Comparison of ENCODE assay signal across 15 cellular contexts in genomic region chr5:7650755-7651154, GRCh38.
"Had no signal": no experiment of that assay in that cellular context is flagged by ENCODE, and none has a peak within 500 bp of the region (broad histone marks: within the 10 kb centered on the region; RNA-seq: fewer than 3 reads in every experiment).

No MANE protein-coding gene starts in this region.

- H3K4me1 ChIP-seq: left ventricle myocardium inferior had no signal

- FAIRE-seq: bronchial epithelial cell had no signal

- H3K4me3 ChIP-seq: left ventricle myocardium inferior had no signal

- H3K36me3 Mint-ChIP-seq: activated naive CD8-positive, alpha-beta T cell had no signal

- H3K27ac ChIP-seq: left ventricle myocardium inferior had no signal

- H3K9me3 ChIP-seq: left ventricle myocardium inferior had no signal

- DNase-seq: activated CD4-positive, alpha-beta T cell treated with anti-CD3 and anti-CD28 coated beads, Interleukin-2, amount 50 U/mL, for 1 hour; activated CD8-positive, alpha-beta memory T cell treated with anti-CD3 and anti-CD28 coated beads for 24 hours; activated gamma-delta T cell treated with Interleukin-2 at 50 U/mL for 16 hours; amniotic stem cell; endodermal cell; erythroblast; left ventricle myocardium inferior; mesenchymal stem cell; occipital lobe; stimulated activated CD4-positive, alpha-beta T cell treated with anti-CD3 and anti-CD28 coated beads, Interleukin-12 subunit alpha, Interleukin-12 subunit beta, amount 100 ng/mL, for 4 hours; stimulated activated CD4-positive, alpha-beta T cell treated with anti-CD3 and anti-CD28 coated beads, Interleukin-2, amount 100 ng/mL, for 24 hours; SW 1271 had no signal

- H3K27ac Mint-ChIP-seq: activated naive CD8-positive, alpha-beta T cell; endodermal cell; nephron had no signal

- H3K9me3 Mint-ChIP-seq: endodermal cell, nephron had no signal

- H3K4me3 Mint-ChIP-seq: activated naive CD8-positive, alpha-beta T cell; endodermal cell; nephron had no signal

- H3K36me3 ChIP-seq: left ventricle myocardium inferior had no signal
